ENCODE assay signal across 9 cellular contexts in the genomic region with DNA sequence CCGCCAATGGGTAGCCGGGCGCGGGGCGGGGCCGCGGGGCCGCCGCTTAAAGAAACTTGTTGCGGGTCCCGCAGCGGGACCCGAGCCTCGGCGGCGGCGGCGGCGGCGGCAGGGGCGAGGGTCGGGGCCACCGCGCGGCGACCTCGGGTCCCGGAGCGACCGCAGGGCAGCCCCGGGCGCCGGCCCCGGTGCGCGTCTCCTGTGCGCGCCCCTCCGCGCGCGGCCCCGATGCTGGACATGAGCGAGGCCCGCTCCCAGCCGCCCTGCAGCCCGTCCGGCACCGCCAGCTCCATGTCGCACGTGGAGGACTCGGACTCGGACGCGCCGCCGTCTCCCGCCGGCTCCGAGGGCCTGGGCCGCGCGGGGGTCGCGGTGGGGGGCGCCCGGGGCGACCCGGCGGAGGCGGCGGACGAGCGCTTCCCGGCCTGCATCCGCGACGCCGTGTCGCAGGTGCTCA. TPM values are rescaled to one million over a fixed set of nuclear protein-coding genes. Genes with fewer than 3 reads are reported as not detected.
DNase-seq lines count a peak whose midpoint lies in the region; ATAC-seq and TF ChIP-seq lines count a peak whose summit lies in the region.
"Had no signal": no experiment of that assay in that cellular context is flagged by ENCODE, and none has a peak within 500 bp of the region (broad histone marks: within the 10 kb centered on the region; RNA-seq: fewer than 3 reads in every experiment).

A gene (plus strand): TSS at position 76 of the 457 bp plus-strand sequence. CDS start 153 bp downstream, at position 229.

- ATAC-seq in heart right ventricle: no peak
- no peak for ATAC-seq in left ventricle myocardium superior
- ATAC-seq in central memory CD8-positive, alpha-beta T cell (replicated peaks; ENCODE audit: extremely low read depth, poor library complexity, severe bottlenecking): no peak
- no peak for ATAC-seq in HG02973 (IDR thresholded peaks at IDR 0.05; ENCODE audit: unreplicated experiment)

- no peak for TF ChIP-seq CTCF in heart right ventricle (IDR thresholded peaks at IDR 0.05)

- peaks cover 7% of the 10 kb centered on the region for H3K36me3 Mint-ChIP-seq in central memory CD8-positive, alpha-beta T cell (ENCODE audit: insufficient read depth)

- peak within 1 kb of the TSS; percentile 93 for H3K27ac Mint-ChIP-seq in central memory CD8-positive, alpha-beta T cell (ENCODE audit: low read depth)

- H3K9me3 ChIP-seq in heart right ventricle: no peaks in the 10 kb centered on the region
- no peaks in the 10 kb centered on the region for H3K9me3 ChIP-seq in mononuclear cell (ENCODE audit: low read depth, low read length)

- 1% methylated on average over 44 to 80 of the region's 80 CpGs for WGBS in heart right ventricle, 2 donors
- WGBS in urinary bladder: under 1% methylated on average over 80 of the region's 80 CpGs

- H3K4me3 Mint-ChIP-seq in central memory CD8-positive, alpha-beta T cell: peak within 1 kb of the TSS; percentile 88

- intact Hi-C loops in heart right ventricle (cut with DNase I): no loop called here
- intact Hi-C loops in left ventricle myocardium superior (cut with micrococcal nuclease): no loop called here

- H3K9me3 Mint-ChIP-seq in central memory CD8-positive, alpha-beta T cell: no peaks in the 10 kb centered on the region

- H3K4me1 ChIP-seq in heart right ventricle (peaks cover 5 to 19% (median 14%) of the 10 kb centered on the region in 9 donors), mononuclear cell (ENCODE audit: insufficient read depth, low read length) (peaks cover 5% of the 10 kb centered on the region), urinary bladder (ENCODE audit: insufficient read depth) (no peaks in the 10 kb centered on the region)

- H3K27me3 Mint-ChIP-seq in central memory CD8-positive, alpha-beta T cell: peaks cover 15% of the 10 kb centered on the region

- H3K27ac ChIP-seq in heart right ventricle (peak within 1 kb of the TSS in 7 of 10 donors; percentile 33 to 69 (median 43)), urinary bladder (ENCODE audit: low read depth) (no peak within 1 kb of the TSS)
- H3K27ac ChIP-seq: HL-60 had no signal

- H3K27me3 ChIP-seq in heart right ventricle: peaks cover 16 to 64% (median 42%) of the 10 kb centered on the region in 7 donors
- H3K27me3 ChIP-seq in mononuclear cell (ENCODE audit: insufficient read depth, low read length): peaks cover 12% of the 10 kb centered on the region

- H3K36me3 ChIP-seq in heart right ventricle (no peaks in the 10 kb centered on the region), urinary bladder (ENCODE audit: insufficient read depth) (no peaks in the 10 kb centered on the region)

- peak within 1 kb of the TSS; percentile 28 to 65 (median 54) for H3K4me3 ChIP-seq in heart right ventricle
- H3K4me3 ChIP-seq in mononuclear cell (ENCODE audit: low read length): peak within 1 kb of the TSS; percentile 20
- H3K4me3 ChIP-seq in urinary bladder (ENCODE audit: low read depth, low read length): peak within 1 kb of the TSS; percentile 51

- DNase-seq in heart right ventricle: no peak
- DNase-seq in left ventricle myocardium superior: no peak
- DNase-seq in central memory CD8-positive, alpha-beta T cell (ENCODE audit: low spot score in 2 of 2): no peak
- DNase-seq in HuH-7.5 (ENCODE audit: low spot score): no peak
- no peak for DNase-seq in SHP77 (lab: John Stamatoyannopoulos, UW)

- H3K4me1 Mint-ChIP-seq in central memory CD8-positive, alpha-beta T cell: no peaks in the 10 kb centered on the region

RNA-seq across cellular contexts. Expression of the gene that starts here (rescaled TPM):
- total RNA-seq in heart right ventricle (1 to 10 TPM in 5 of 10 donors, under 1 TPM in 5; 0.35 to 2.3 (median 0.97) TPM), left ventricle myocardium superior (0.47 TPM), mononuclear cell (1.0 TPM), urinary bladder (12.4 TPM)
- polyA plus RNA-seq in heart right ventricle (1 to 10 TPM in 1 of 2 donors, under 1 TPM in 1; 0.97 to 2.0 TPM), urinary bladder (2.7 TPM)
